ENCODE assay signal across 21 cellular contexts in genomic region chr2:85642725-85643124, GRCh38. TPM values are rescaled to one million over a fixed set of nuclear protein-coding genes. Genes with fewer than 3 reads are reported as not detected.
A peak's percentile ranks its signal among the peaks of the same experiment; 100 is the strongest.
DNase-seq lines count a peak whose midpoint lies in the region; ATAC-seq, FAIRE-seq and TF ChIP-seq lines count a peak whose summit lies in the region.
"Had no signal": no experiment of that assay in that cellular context is flagged by ENCODE, and none has a peak within 500 bp of the region (broad histone marks: within the 10 kb centered on the region; RNA-seq: fewer than 3 reads in every experiment).

No MANE protein-coding gene starts in this region.

- CTCF ChIA-PET in activated CD8-positive, alpha-beta T cell treated with anti-CD3 and anti-CD28 coated beads, Interleukin-2, amount 10 ng/mL, durations not matched to agents 7 days and 5 days (lab: Charles Lee) = interaction anchor here (1.7 kb wide), 2 partner anchors 13 to 86 kb away, joined by 4 to 5 read pairs; no protein-coding TSS in a partner anchor

- FAIRE-seq in small intestine (lab: Jason Lieb, UNC) = no peak

- H3K36me3 Mint-ChIP-seq in activated CD8-positive, alpha-beta T cell treated with anti-CD3 and anti-CD28 coated beads, Interleukin-2, amount 10 ng/mL, durations not matched to agents 7 days and 5 days (ENCODE audit: low read depth) = peaks cover 72% of the 10 kb centered on the region

- H2AFZ ChIP-seq in osteoblast (ENCODE audit: low read length) = no peak overlapping the region

- H4K20me1 ChIP-seq in osteoblast (ENCODE audit: insufficient read depth, low read length) = no peaks in the 10 kb centered on the region

- H3K27me3 ChIP-seq in osteoblast (ENCODE audit: insufficient read depth, low read length) (no peaks in the 10 kb centered on the region), small intestine (ENCODE audit: control insufficient read depth in 2 of 2, insufficient read depth in 2 of 2, low read length in 2 of 2) (no peaks in the 10 kb centered on the region)
- H3K27me3 ChIP-seq: BE2C, cardiac muscle cell had no signal

- no peaks in the 10 kb centered on the region for H3K27me3 Mint-ChIP-seq in activated CD8-positive, alpha-beta T cell treated with anti-CD3 and anti-CD28 coated beads, Interleukin-2, amount 10 ng/mL, durations not matched to agents 7 days and 5 days (ENCODE audit: low read depth)
- H3K27me3 Mint-ChIP-seq: activated B cell treated with CpG ODN at 0.5 μM for 24 hours; effector memory CD8-positive, alpha-beta T cell had no signal

- H3K9me3 ChIP-seq in osteoblast (ENCODE audit: low read depth, low read length) (no peaks in the 10 kb centered on the region), small intestine (ENCODE audit: control insufficient read depth, low read depth) (no peaks in the 10 kb centered on the region)
- H3K9me3 ChIP-seq: BE2C had no signal

- H3K4me2 ChIP-seq in osteoblast (ENCODE audit: insufficient read depth, low read length) = no peak overlapping the region

- no peak overlapping the region for H3K4me3 Mint-ChIP-seq in activated CD8-positive, alpha-beta T cell treated with anti-CD3 and anti-CD28 coated beads, Interleukin-2, amount 10 ng/mL, durations not matched to agents 7 days and 5 days
- H3K4me3 Mint-ChIP-seq: activated B cell treated with CpG ODN at 0.5 μM for 24 hours; effector memory CD8-positive, alpha-beta T cell; nephron had no signal

- POLR2A ChIA-PET in activated CD8-positive, alpha-beta T cell treated with anti-CD3 and anti-CD28 coated beads, Interleukin-2, amount 10 ng/mL, durations not matched to agents 7 days and 5 days (lab: Charles Lee) = no interaction called here

- H3K27ac Mint-ChIP-seq in activated CD8-positive, alpha-beta T cell treated with anti-CD3 and anti-CD28 coated beads, Interleukin-2, amount 10 ng/mL, durations not matched to agents 7 days and 5 days = peak overlapping the region; percentile 66
- H3K27ac Mint-ChIP-seq: activated B cell treated with CpG ODN at 0.5 μM for 24 hours, nephron had no signal

- H3K4me1 Mint-ChIP-seq in activated CD8-positive, alpha-beta T cell treated with anti-CD3 and anti-CD28 coated beads, Interleukin-2, amount 10 ng/mL, durations not matched to agents 7 days and 5 days (ENCODE audit: low read depth) = peaks cover 23% of the 10 kb centered on the region
- H3K4me1 Mint-ChIP-seq: nephron had no signal

- DNase-seq in GM12865 (ENCODE audit: low read depth) = peak; percentile 59
- DNase-seq in activated CD8-positive, alpha-beta T cell treated with anti-CD3 and anti-CD28 coated beads, Interleukin-2, amount 10 ng/mL, durations not matched to agents 7 days and 5 days = no peak
- no peak for DNase-seq in osteoblast (ENCODE audit: insufficient read length, low spot score, missing footprints)
- no peak for DNase-seq in small intestine
- DNase-seq in OCI-M2 (lab: John Stamatoyannopoulos, UW; ENCODE audit: unreplicated experiment) = no peak
- DNase-seq in Kasumi-1 (lab: John Stamatoyannopoulos, UW) = no peak
- DNase-seq: activated B cell treated with CpG ODN at 0.5 μM for 24 hours; BE2C; DMS79 treated with DMSO at 0.1 percent for 48 hours; effector memory CD8-positive, alpha-beta T cell; GOT3; NCI-H1048; NCI-H2227 treated with DMSO at 0.1 percent for 48 hours; OCI-M1 had no signal

- H3K9me3 Mint-ChIP-seq in activated CD8-positive, alpha-beta T cell treated with anti-CD3 and anti-CD28 coated beads, Interleukin-2, amount 10 ng/mL, durations not matched to agents 7 days and 5 days (ENCODE audit: insufficient read depth) = no peaks in the 10 kb centered on the region
- H3K9me3 Mint-ChIP-seq: activated B cell treated with CpG ODN at 0.5 μM for 24 hours; effector memory CD8-positive, alpha-beta T cell; nephron had no signal

- H3K27ac ChIP-seq in osteoblast (ENCODE audit: low read depth, low read length) (no peak overlapping the region), small intestine (ENCODE audit: low read depth in 1 of 2, low read length in 1 of 2) (no peak overlapping the region)
- H3K27ac ChIP-seq: cardiac muscle cell had no signal

- peaks cover 3% of the 10 kb centered on the region for H3K79me2 ChIP-seq in osteoblast (ENCODE audit: insufficient read depth, low read length)

- WGBS in small intestine, 3 donors = 62 to 73% (median 73%) methylated on average over 3 of the region's 3 CpGs

- H3K4me3 ChIP-seq in GM12865 (ENCODE audit: low read depth, low read length) (no peak overlapping the region), osteoblast (ENCODE audit: insufficient read depth, low read length) (no peak overlapping the region), small intestine (ENCODE audit: low read depth in 1 of 2, low read length in 2 of 2) (no peak overlapping the region)
- H3K4me3 ChIP-seq: cardiac muscle cell, lung had no signal

- H3K36me3 ChIP-seq in osteoblast (ENCODE audit: insufficient read depth, low read length) (peaks cover 88% of the 10 kb centered on the region), small intestine (ENCODE audit: control insufficient read depth in 2 of 2, insufficient read depth in 2 of 2, low read length in 2 of 2) (peaks cover 30 to 52% of the 10 kb centered on the region in 2 donors)

- peak; percentile 59 for ATAC-seq in GM19035 (IDR thresholded peaks at IDR 0.05; ENCODE audit: unreplicated experiment)
- ATAC-seq in HG03045 (IDR thresholded peaks at IDR 0.05; ENCODE audit: unreplicated experiment) = peak; percentile 55
- no peak for ATAC-seq in activated CD8-positive, alpha-beta T cell treated with anti-CD3 and anti-CD28 coated beads, Interleukin-2, amount 10 ng/mL, durations not matched to agents 7 days and 5 days
- ATAC-seq: effector memory CD8-positive, alpha-beta T cell had no signal

- no peak for TF ChIP-seq CTCF in GM12865 (IDR thresholded peaks at IDR 0.05; ENCODE audit: insufficient read depth, low read depth, low read length, missing control alignments)
- TF ChIP-seq CTCF in osteoblast (IDR thresholded peaks at IDR 0.05; ENCODE audit: extremely low read depth, low read depth, low read length) = no peak

- no peaks in the 10 kb centered on the region for H3K4me1 ChIP-seq in osteoblast (ENCODE audit: insufficient read depth, low read length)
- no peaks in the 10 kb centered on the region for H3K4me1 ChIP-seq in small intestine (ENCODE audit: control insufficient read depth in 2 of 2, insufficient read depth in 1 of 2, low read depth in 1 of 2, low read length in 1 of 2)
- H3K4me1 ChIP-seq: BE2C had no signal

RNA-seq across cellular contexts. Expression of gene SFTPB, which starts 25.3 kb away (rescaled TPM):
- not detected for total RNA-seq in activated CD8-positive, alpha-beta T cell treated with anti-CD3 and anti-CD28 coated beads, Interleukin-2, amount 10 ng/mL, durations not matched to agents 7 days and 5 days
- total RNA-seq in osteoblast = not detected in 2 replicates
- 10 to 100 TPM in 2 of 3 donors, under 1 TPM in 1; 0.58 to 34.9 (median 11.3) TPM for polyA plus RNA-seq in small intestine
- total RNA-seq: activated B cell treated with CpG ODN at 0.5 μM for 24 hours, cardiac muscle cell, renal cortical epithelial cell, urinary bladder had no signal
- polyA plus RNA-seq: cardiac muscle cell, urinary bladder had no signal

RNA-seq across cellular contexts. Expression of gene USP39, which starts 26.7 kb away (rescaled TPM):
- total RNA-seq in activated CD8-positive, alpha-beta T cell treated with anti-CD3 and anti-CD28 coated beads, Interleukin-2, amount 10 ng/mL, durations not matched to agents 7 days and 5 days = 10 to 100 TPM; 81.3 to 82.4 TPM
- total RNA-seq in osteoblast = 34.8 and 36.9 TPM in 2 replicates
- polyA plus RNA-seq in small intestine = 10 to 100 TPM; 24.6 to 37.2 (median 35.1) TPM

RNA-seq across cellular contexts. Expression of gene C2orf68, which starts 30.9 kb away (rescaled TPM):
- total RNA-seq in activated CD8-positive, alpha-beta T cell treated with anti-CD3 and anti-CD28 coated beads, Interleukin-2, amount 10 ng/mL, durations not matched to agents 7 days and 5 days = 10 to 100 TPM; 38.9 to 43.4 TPM
- total RNA-seq in osteoblast = 23.9 and 30.9 TPM in 2 replicates
- 10 to 100 TPM; 16.2 to 32.7 (median 17.9) TPM for polyA plus RNA-seq in small intestine

RNA-seq across cellular contexts. Expression of gene TMEM150A, which starts 40.2 kb away (rescaled TPM):
- total RNA-seq in activated CD8-positive, alpha-beta T cell treated with anti-CD3 and anti-CD28 coated beads, Interleukin-2, amount 10 ng/mL, durations not matched to agents 7 days and 5 days = 1 to 10 TPM; 1.7 to 1.9 TPM
- 17.7 and 20.6 TPM in 2 replicates for total RNA-seq in osteoblast
- 10 to 100 TPM; 12.5 to 40.0 (median 22.4) TPM for polyA plus RNA-seq in small intestine

RNA-seq across cellular contexts. Expression of gene RNF181, which starts 47.2 kb away (rescaled TPM):
- 100 to 1,000 TPM in 1 of 2 experiments, 10 to 100 TPM in 1; 91.0 to 104 TPM for total RNA-seq in activated CD8-positive, alpha-beta T cell treated with anti-CD3 and anti-CD28 coated beads, Interleukin-2, amount 10 ng/mL, durations not matched to agents 7 days and 5 days
- total RNA-seq in osteoblast = 124 and 146 TPM in 2 replicates
- polyA plus RNA-seq in small intestine = 100 to 1,000 TPM; 171 to 234 (median 189) TPM
